In the genomic region with DNA sequence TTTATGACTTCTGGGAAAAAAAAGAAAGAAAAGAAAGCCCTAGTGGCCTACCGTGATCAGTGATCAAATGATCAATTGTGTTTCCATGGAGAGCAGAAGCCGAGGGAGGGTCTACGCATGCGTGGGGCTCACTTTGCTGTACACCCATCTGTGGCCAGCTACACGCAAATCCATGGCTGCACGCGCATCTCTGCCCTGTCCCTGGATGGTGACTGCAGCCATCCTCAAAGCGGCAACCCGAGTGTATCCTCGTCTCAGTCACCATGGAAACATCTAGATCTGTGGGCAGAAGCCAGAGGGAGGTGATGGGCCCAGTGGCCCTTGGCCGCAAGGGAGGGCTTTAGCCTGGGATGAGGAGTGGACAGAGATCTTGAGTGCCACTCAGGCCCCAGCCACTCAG, we compare ENCODE assay signal across 9 cellular contexts. TPM values are rescaled to one million over a fixed set of nuclear protein-coding genes. Genes with fewer than 3 reads are reported as not detected.
DNase-seq lines count a peak whose midpoint lies in the region; ATAC-seq lines count a peak whose summit lies in the region.
"Had no signal": no experiment of that assay in that cellular context is flagged by ENCODE, and none has a peak within 500 bp of the region (broad histone marks: within the 10 kb centered on the region; RNA-seq: fewer than 3 reads in every experiment).

No MANE protein-coding gene starts in this region.

- 0 out of 2 replicates have a peak overlapping the region, but pooled peaks have one; percentile 30 for H3K9ac ChIP-seq in Karpas-422 (ENCODE audit: low read length)
- peak overlapping the region; percentile 26 to 67 for H3K9ac ChIP-seq in mucosa of rectum (ENCODE audit: low read depth in 1 of 2, low read length in 2 of 2)

- H3K4me1 ChIP-seq in CD4-positive, CD25-positive, alpha-beta regulatory T cell (ENCODE audit: control insufficient read depth, insufficient read depth, low read length, poor library complexity, severe bottlenecking) = peaks cover 12% of the 10 kb centered on the region
- H3K4me1 ChIP-seq in Karpas-422 (ENCODE audit: low read length) (peaks cover 14% of the 10 kb centered on the region), mucosa of rectum (ENCODE audit: control insufficient read depth in 2 of 2, insufficient read depth in 2 of 2, low read length in 2 of 2) (peaks cover 8 to 13% of the 10 kb centered on the region in 2 donors)

- peaks cover 32% of the 10 kb centered on the region for H3K27me3 Mint-ChIP-seq in CD4-positive, CD25-positive, alpha-beta regulatory T cell
- H3K27me3 Mint-ChIP-seq in stimulated activated naive B cell treated with anti-CD40 and anti-IgM and Interleukin-4, amounts not matched to agents 10 μg/mL and 1 μg/mL and 100 μg/mL, for 72 hours = peaks cover 45 to 46% of the 10 kb centered on the region in 2 donors

- no peak for ATAC-seq in CD4-positive, CD25-positive, alpha-beta regulatory T cell (ENCODE audit: low read depth in 2 of 2)
- no peak for ATAC-seq in stimulated activated naive B cell treated with anti-CD40 and anti-IgM and Interleukin-4, amounts not matched to agents 10 μg/mL and 1 μg/mL and 100 μg/mL, for 72 hours (replicated peaks)
- no peak for ATAC-seq in GM18517 (IDR thresholded peaks at IDR 0.05; ENCODE audit: unreplicated experiment)

- no peaks in the 10 kb centered on the region for H4K20me1 ChIP-seq in Karpas-422 (ENCODE audit: insufficient read depth, low read depth, low read length)

- peaks cover 0 to 2% (median 0%) of the 10 kb centered on the region in 7 donors for H3K9me3 Mint-ChIP-seq in CD4-positive, CD25-positive, alpha-beta regulatory T cell
- H3K9me3 Mint-ChIP-seq in stimulated activated naive B cell treated with anti-CD40 and anti-IgM and Interleukin-4, amounts not matched to agents 10 μg/mL and 1 μg/mL and 100 μg/mL, for 72 hours = no peaks in the 10 kb centered on the region
- H3K9me3 Mint-ChIP-seq: stimulated activated naive CD8-positive, alpha-beta T cell treated with anti-CD3 and anti-CD28 coated beads, Interleukin-15, Interleukin-2, amounts not matched to agents 100 ng/mL and 50 ng/mL, for 24 hours had no signal

- H3K4me3 Mint-ChIP-seq in CD4-positive, CD25-positive, alpha-beta regulatory T cell = peak overlapping the region; percentile 65 to 88 (median 78)
- H3K4me3 Mint-ChIP-seq in stimulated activated naive B cell treated with anti-CD40 and anti-IgM and Interleukin-4, amounts not matched to agents 10 μg/mL and 1 μg/mL and 100 μg/mL, for 72 hours = peak overlapping the region in 1 of 2 donors; percentile 23

- peaks cover 0 to 18% (median 2%) of the 10 kb centered on the region in 4 donors for H3K4me1 Mint-ChIP-seq in CD4-positive, CD25-positive, alpha-beta regulatory T cell
- H3K4me1 Mint-ChIP-seq in stimulated activated naive B cell treated with anti-CD40 and anti-IgM and Interleukin-4, amounts not matched to agents 10 μg/mL and 1 μg/mL and 100 μg/mL, for 72 hours = peaks cover 20 to 35% of the 10 kb centered on the region in 2 donors

- H3K36me3 ChIP-seq in CD4-positive, CD25-positive, alpha-beta regulatory T cell (ENCODE audit: control insufficient read depth, insufficient read depth, low read length) = no peaks in the 10 kb centered on the region
- H3K36me3 ChIP-seq in Karpas-422 (ENCODE audit: insufficient read depth, low read length) (no peaks in the 10 kb centered on the region), mucosa of rectum (ENCODE audit: control insufficient read depth in 2 of 2, insufficient read depth in 2 of 2, low read length in 2 of 2) (no peaks in the 10 kb centered on the region)

- peak overlapping the region; percentile 94 for H3K4me2 ChIP-seq in Karpas-422 (ENCODE audit: low read depth, low read length, poor library complexity, severe bottlenecking)

- peaks cover 11% of the 10 kb centered on the region for H3K36me3 Mint-ChIP-seq in CD4-positive, CD25-positive, alpha-beta regulatory T cell
- H3K36me3 Mint-ChIP-seq in stimulated activated naive B cell treated with anti-CD40 and anti-IgM and Interleukin-4, amounts not matched to agents 10 μg/mL and 1 μg/mL and 100 μg/mL, for 72 hours = no peaks in the 10 kb centered on the region

- no peak overlapping the region for H2AFZ ChIP-seq in Karpas-422 (ENCODE audit: low read length)

- peak overlapping the region in 1 of 3 donors; percentile 64 for H3K27ac Mint-ChIP-seq in CD4-positive, CD25-positive, alpha-beta regulatory T cell
- H3K27ac Mint-ChIP-seq in stimulated activated naive B cell treated with anti-CD40 and anti-IgM and Interleukin-4, amounts not matched to agents 10 μg/mL and 1 μg/mL and 100 μg/mL, for 72 hours = no peak overlapping the region
- H3K27ac Mint-ChIP-seq: stimulated activated naive CD8-positive, alpha-beta T cell treated with anti-CD3 and anti-CD28 coated beads, Interleukin-15, Interleukin-2, amounts not matched to agents 100 ng/mL and 50 ng/mL, for 24 hours had no signal

- H3K9me3 ChIP-seq in CD4-positive, CD25-positive, alpha-beta regulatory T cell (ENCODE audit: control insufficient read depth in 2 of 2, low read length in 2 of 2) = no peaks in the 10 kb centered on the region
- H3K9me3 ChIP-seq in Karpas-422 (ENCODE audit: low read length) (no peaks in the 10 kb centered on the region), mucosa of rectum (ENCODE audit: control insufficient read depth in 2 of 2, low read length in 2 of 2) (no peaks in the 10 kb centered on the region)

- H3K9me2 ChIP-seq in Karpas-422 (replicated peaks; ENCODE audit: insufficient read depth, low read length) = no peaks in the 10 kb centered on the region

- no peak overlapping the region for H3K4me3 ChIP-seq in CD4-positive, CD25-positive, alpha-beta regulatory T cell (ENCODE audit: low read depth, low read length)
- H3K4me3 ChIP-seq in Karpas-422 (ENCODE audit: low read length) (no peak overlapping the region), mucosa of rectum (ENCODE audit: low read length in 2 of 2) (peak overlapping the region; percentile 28 to 69)

- H3K27ac ChIP-seq in CD4-positive, CD25-positive, alpha-beta regulatory T cell (ENCODE audit: insufficient read depth, low read length, poor library complexity, severe bottlenecking) = no peak overlapping the region
- H3K27ac ChIP-seq in Karpas-422 (ENCODE audit: low read length) (no peak overlapping the region), mucosa of rectum (ENCODE audit: low read depth in 2 of 2, low read length in 2 of 2) (no peak overlapping the region)

- peak in 1 of 3 donors; percentile 9 for DNase-seq in CD4-positive, CD25-positive, alpha-beta regulatory T cell
- DNase-seq in Karpas-422 (no peak), astrocyte of the hippocampus (ENCODE audit: low read depth, low spot score) (peak; percentile 22), HUDEP-2 (lab: John Stamatoyannopoulos, UW; ENCODE audit: unreplicated experiment in 76 of 76) (no peak), NCI-H446 treated with DMSO at 0.1 percent for 48 hours (lab: John Stamatoyannopoulos, UW) (no peak)
- DNase-seq in stimulated activated naive B cell treated with anti-CD40 and anti-IgM and Interleukin-4, amounts not matched to agents 10 μg/mL and 1 μg/mL and 100 μg/mL, for 72 hours = no peak

- H3K79me2 ChIP-seq in Karpas-422 (ENCODE audit: low read length) = no peaks in the 10 kb centered on the region

- H3K27me3 ChIP-seq in CD4-positive, CD25-positive, alpha-beta regulatory T cell (ENCODE audit: control insufficient read depth, insufficient read depth, low read length) = no peaks in the 10 kb centered on the region
- H3K27me3 ChIP-seq in Karpas-422 (ENCODE audit: low read length) = no peaks in the 10 kb centered on the region
- no peaks in the 10 kb centered on the region for H3K27me3 ChIP-seq in mucosa of rectum (ENCODE audit: control insufficient read depth in 2 of 2, insufficient read depth in 2 of 2, low read length in 2 of 2)

RNA-seq across cellular contexts. Expression of gene ULBP3, which starts 0.8 kb away (rescaled TPM):
- total RNA-seq in CD4-positive, CD25-positive, alpha-beta regulatory T cell = 1.3 TPM
- polyA plus RNA-seq in CD4-positive, CD25-positive, alpha-beta regulatory T cell = 1 to 10 TPM in 1 of 4 donors, under 1 TPM in 2, not detected in 1; 0.19 to 1.2 (median 0.72) TPM
- total RNA-seq in Karpas-422 (2014; rRNA removed; shearing (Covaris generic); ENCODE audit: low replicate concordance) = 1.7 and 3.5 TPM in 2 replicates

RNA-seq across cellular contexts. Expression of gene RAET1L, which starts 44.4 kb away (rescaled TPM):
- total RNA-seq in CD4-positive, CD25-positive, alpha-beta regulatory T cell = not detected
- not detected for polyA plus RNA-seq in CD4-positive, CD25-positive, alpha-beta regulatory T cell
- not detected in 2 replicates for total RNA-seq in Karpas-422 (2014; rRNA removed; shearing (Covaris generic); ENCODE audit: low replicate concordance)

Comparison
In these comparisons a context has a peak if more than half of its experiments do, and no peak if none do; other contexts are left out.
1. H3K4me3 ChIP-seq: peak in mucosa of rectum (2 of 2); none in CD4-positive, CD25-positive, alpha-beta regulatory T cell (single experiment) and Karpas-422 (single experiment).